In genomic region chr1:145859491-145860159, GRCh38 we compare ENCODE assay signal across 1 cellular context.
TF ChIP-seq lines count a peak whose summit lies in the region.

No MANE protein-coding gene starts in this region.

TF ChIP-seq in K562, 482 proteins besides CTCF, POLR2A, EP300 and RAD21 (continued from another document):
- TF ChIP-seq ARID4B (CRISPR knock-in tag; IDR thresholded peaks at IDR 0.05) (peak; percentile 56; the same call in 1 of the 2 replicates), GABPA (tag; conservative IDR thresholded peaks at IDR 0.05; ENCODE audit: low read depth) (0 out of 2 replicates have a peak, but pooled peaks have one; percentile 17), ZNF24 (IDR thresholded peaks at IDR 0.05) (peak; percentile 59; the same call in 1 of the 2 replicates), RREB1 (CRISPR knock-in tag; IDR thresholded peaks at IDR 0.05) (0 out of 2 replicates have a peak, but pooled peaks have one; percentile 41), CBX8 (IDR thresholded peaks at IDR 0.05; ENCODE audit: borderline replicate concordance, extremely low read depth, low read depth, low read length, poor library complexity, severe bottlenecking) (no peak), KHSRP (IDR thresholded peaks at IDR 0.05) (no peak), PRDM10 (IDR thresholded peaks at IDR 0.05; ENCODE audit: partially characterized antibody) (no peak)
